ENCODE assay signal across 19 cellular contexts in genomic region chr22:49574861-49575702, GRCh38.
DNase-seq lines count a peak whose midpoint lies in the region; ATAC-seq and TF ChIP-seq lines count a peak whose summit lies in the region.
"Had no signal": no experiment of that assay in that cellular context is flagged by ENCODE, and none has a peak within 500 bp of the region (broad histone marks: within the 10 kb centered on the region; RNA-seq: fewer than 3 reads in every experiment).

No MANE protein-coding gene starts in this region.

- H3K9me3 ChIP-seq in osteoblast (ENCODE audit: low read depth, low read length) (no peaks in the 10 kb centered on the region), upper lobe of left lung (peaks cover 0 to 4% (median under 1%) of the 10 kb centered on the region in 4 donors)
- H3K9me3 ChIP-seq: A549 had no signal

- no peaks in the 10 kb centered on the region for H4K20me1 ChIP-seq in osteoblast (ENCODE audit: insufficient read depth, low read length)

- no peaks in the 10 kb centered on the region for H3K79me2 ChIP-seq in osteoblast (ENCODE audit: insufficient read depth, low read length)

- no peak overlapping the region for H2AFZ ChIP-seq in osteoblast (ENCODE audit: low read length)

- peak in 1 of 2 donors; percentile 47 for ATAC-seq in upper lobe of left lung (ENCODE audit: low FRiP score in 2 of 2)
- ATAC-seq: A549; naive thymus-derived CD8-positive, alpha-beta T cell; stimulated activated naive B cell treated with anti-CD40 and anti-IgM and Interleukin-4, amounts not matched to agents 10 μg/mL and 1 μg/mL and 100 μg/mL, for 72 hours had no signal

- no peak for TF ChIP-seq CTCF in coronary artery (IDR thresholded peaks at IDR 0.05)
- TF ChIP-seq CTCF in osteoblast (IDR thresholded peaks at IDR 0.05; ENCODE audit: extremely low read depth, low read depth, low read length) = no peak
- TF ChIP-seq CTCF in upper lobe of left lung (IDR thresholded peaks at IDR 0.05) = no peak

- H3K4me3 ChIP-seq in coronary artery (no peak overlapping the region), osteoblast (ENCODE audit: insufficient read depth, low read length) (no peak overlapping the region), upper lobe of left lung (peak overlapping the region in 1 of 4 donors; percentile 19)
- H3K4me3 ChIP-seq: A549, BLaER1, tibial nerve had no signal

- TF ChIP-seq EP300 in upper lobe of left lung (IDR thresholded peaks at IDR 0.05) = peak in 3 of 4 donors; percentile 67 to 82 (median 71)

- H3K27me3 ChIP-seq in osteoblast (ENCODE audit: insufficient read depth, low read length) = no peaks in the 10 kb centered on the region
- no peaks in the 10 kb centered on the region for H3K27me3 ChIP-seq in upper lobe of left lung
- H3K27me3 ChIP-seq: BLaER1, tibial nerve had no signal

- H3K36me3 Mint-ChIP-seq in activated naive CD4-positive, alpha-beta T cell treated with anti-CD3 and anti-CD28 coated beads, Interleukin-2, amount 10 ng/mL, durations not matched to agents 7 days and 5 days = peaks cover 3% of the 10 kb centered on the region
- H3K36me3 Mint-ChIP-seq in activated naive CD4-positive, alpha-beta T cell treated with anti-CD3 and anti-CD28 coated beads for 36 hours (ENCODE audit: low read depth) = peaks cover 3% of the 10 kb centered on the region

- no peaks in the 10 kb centered on the region for H3K27me3 Mint-ChIP-seq in activated naive CD4-positive, alpha-beta T cell treated with anti-CD3 and anti-CD28 coated beads, Interleukin-2, amount 10 ng/mL, durations not matched to agents 7 days and 5 days
- no peaks in the 10 kb centered on the region for H3K27me3 Mint-ChIP-seq in activated naive CD4-positive, alpha-beta T cell treated with anti-CD3 and anti-CD28 coated beads for 36 hours (ENCODE audit: low read depth)
- H3K27me3 Mint-ChIP-seq: naive thymus-derived CD8-positive, alpha-beta T cell; stimulated activated naive B cell treated with anti-CD40 and anti-IgM and Interleukin-4, amounts not matched to agents 10 μg/mL and 1 μg/mL and 100 μg/mL, for 72 hours had no signal

- H3K4me1 ChIP-seq in osteoblast (ENCODE audit: insufficient read depth, low read length) = no peaks in the 10 kb centered on the region
- H3K4me1 ChIP-seq in upper lobe of left lung = peaks cover 0 to 18% (median 5%) of the 10 kb centered on the region in 4 donors
- H3K4me1 ChIP-seq: A549, BLaER1, tibial nerve had no signal

- no peak for TF ChIP-seq POLR2A in upper lobe of left lung (IDR thresholded peaks at IDR 0.05)

- no peak overlapping the region for H3K27ac Mint-ChIP-seq in activated naive CD4-positive, alpha-beta T cell treated with anti-CD3 and anti-CD28 coated beads, Interleukin-2, amount 10 ng/mL, durations not matched to agents 7 days and 5 days
- no peak overlapping the region for H3K27ac Mint-ChIP-seq in activated naive CD4-positive, alpha-beta T cell treated with anti-CD3 and anti-CD28 coated beads for 36 hours
- H3K27ac Mint-ChIP-seq: naive thymus-derived CD8-positive, alpha-beta T cell; stimulated activated naive B cell treated with anti-CD40 and anti-IgM and Interleukin-4, amounts not matched to agents 10 μg/mL and 1 μg/mL and 100 μg/mL, for 72 hours had no signal

- H3K4me2 ChIP-seq in osteoblast (ENCODE audit: insufficient read depth, low read length) = no peak overlapping the region
- H3K4me2 ChIP-seq: A549, BLaER1 had no signal

- H3K4me3 Mint-ChIP-seq in activated naive CD4-positive, alpha-beta T cell treated with anti-CD3 and anti-CD28 coated beads, Interleukin-2, amount 10 ng/mL, durations not matched to agents 7 days and 5 days = no peak overlapping the region
- no peak overlapping the region for H3K4me3 Mint-ChIP-seq in activated naive CD4-positive, alpha-beta T cell treated with anti-CD3 and anti-CD28 coated beads for 36 hours
- H3K4me3 Mint-ChIP-seq: naive thymus-derived CD8-positive, alpha-beta T cell; stimulated activated naive B cell treated with anti-CD40 and anti-IgM and Interleukin-4, amounts not matched to agents 10 μg/mL and 1 μg/mL and 100 μg/mL, for 72 hours had no signal

- CTCF ChIA-PET in activated naive CD4-positive, alpha-beta T cell treated with anti-CD3 and anti-CD28 coated beads, Interleukin-2, amount 10 ng/mL, durations not matched to agents 7 days and 5 days (lab: Charles Lee) = no interaction called here
- CTCF ChIA-PET in activated naive CD4-positive, alpha-beta T cell treated with anti-CD3 and anti-CD28 coated beads for 36 hours (lab: Charles Lee) = no interaction called here

- WGBS in upper lobe of left lung, 2 donors = 71 to 81% methylated on average over 26 to 32 of the region's 32 CpGs

- intact Hi-C loops in activated naive CD4-positive, alpha-beta T cell treated with anti-CD3 and anti-CD28 coated beads for 36 hours (cut with micrococcal nuclease) = no loop called here

- peaks cover 2% of the 10 kb centered on the region for H3K9me3 Mint-ChIP-seq in activated naive CD4-positive, alpha-beta T cell treated with anti-CD3 and anti-CD28 coated beads, Interleukin-2, amount 10 ng/mL, durations not matched to agents 7 days and 5 days
- H3K9me3 Mint-ChIP-seq in activated naive CD4-positive, alpha-beta T cell treated with anti-CD3 and anti-CD28 coated beads for 36 hours = no peaks in the 10 kb centered on the region

- peak; percentile 17 for DNase-seq in activated naive CD4-positive, alpha-beta T cell treated with anti-CD3 and anti-CD28 coated beads, Interleukin-2, amount 10 ng/mL, durations not matched to agents 7 days and 5 days
- no peak for DNase-seq in activated naive CD4-positive, alpha-beta T cell treated with anti-CD3 and anti-CD28 coated beads for 36 hours
- DNase-seq in coronary artery (ENCODE audit: low spot score) (peak; percentile 70), osteoblast (ENCODE audit: insufficient read length, low spot score, missing footprints) (peak; percentile 54), upper lobe of left lung (peak in 1 of 2 donors; percentile 69), GOT3 (lab: John Stamatoyannopoulos, UW) (no peak), T-helper 9 cell (no peak), NCI-H1105 (lab: John Stamatoyannopoulos, UW) (no peak)
- DNase-seq: activated CD4-positive, alpha-beta T cell treated with anti-CD3 and anti-CD28 coated beads, Interleukin-2, amount 50 U/mL, for 1 hour; activated naive CD4-positive, alpha-beta T cell treated with Interleukin-2 at 50 U/mL for 16 hours; HCEC 1CT; mesenchymal stem cell; naive thymus-derived CD8-positive, alpha-beta T cell; NCI-H526; stimulated activated naive B cell treated with anti-CD40 and anti-IgM and Interleukin-4, amounts not matched to agents 10 μg/mL and 1 μg/mL and 100 μg/mL, for 72 hours; T-helper 1 cell had no signal

- no peaks in the 10 kb centered on the region for H3K4me1 Mint-ChIP-seq in activated naive CD4-positive, alpha-beta T cell treated with anti-CD3 and anti-CD28 coated beads, Interleukin-2, amount 10 ng/mL, durations not matched to agents 7 days and 5 days
- H3K4me1 Mint-ChIP-seq in activated naive CD4-positive, alpha-beta T cell treated with anti-CD3 and anti-CD28 coated beads for 36 hours (ENCODE audit: low read depth) = no peaks in the 10 kb centered on the region

- H3K27ac ChIP-seq in coronary artery = peak overlapping the region in 1 of 2 donors; percentile 16
- no peak overlapping the region for H3K27ac ChIP-seq in osteoblast (ENCODE audit: low read depth, low read length)
- H3K27ac ChIP-seq in upper lobe of left lung = peak overlapping the region; percentile 77 to 91 (median 78)
- H3K27ac ChIP-seq: A549, BLaER1, tibial nerve had no signal

- no peaks in the 10 kb centered on the region for H3K36me3 ChIP-seq in osteoblast (ENCODE audit: insufficient read depth, low read length)
- no peaks in the 10 kb centered on the region for H3K36me3 ChIP-seq in upper lobe of left lung
- H3K36me3 ChIP-seq: BLaER1, tibial nerve had no signal

Comparison
In these comparisons a context has a peak if more than half of its experiments do, and no peak if none do; other contexts are left out.
1. DNase-seq: peak in activated naive CD4-positive, alpha-beta T cell treated with anti-CD3 and anti-CD28 coated beads, Interleukin-2, amount 10 ng/mL, durations not matched to agents 7 days and 5 days (single experiment), coronary artery (single experiment) and osteoblast (single experiment); none in activated naive CD4-positive, alpha-beta T cell treated with anti-CD3 and anti-CD28 coated beads for 36 hours (single experiment), GOT3 (single experiment), T-helper 9 cell (single experiment) and NCI-H1105 (single experiment).